8 cellular contexts compared by ENCODE assay signal in genomic region chr11:72814139-72814830, GRCh38. TPM values are rescaled to one million over a fixed set of nuclear protein-coding genes. Genes with fewer than 3 reads are reported as not detected.
DNase-seq lines count a peak whose midpoint lies in the region; ATAC-seq, FAIRE-seq and TF ChIP-seq lines count a peak whose summit lies in the region.

Gene ATG16L2, plus strand, starts transcription at chr11:72814411. Its CDS starts 35 bp downstream, at chr11:72814446.

- H3K9me3 Mint-ChIP-seq in WTC11 = no peaks in the 10 kb centered on the region

- H3K27me3 Mint-ChIP-seq in WTC11 (ENCODE audit: low read depth) = peaks cover 22% of the 10 kb centered on the region

- peak within 1 kb of the TSS; percentile 97 for H3K27ac Mint-ChIP-seq in WTC11

- H3K4me3 Mint-ChIP-seq in WTC11 = peak within 1 kb of the TSS; percentile 95

- ATAC-seq in GM18519 (IDR thresholded peaks at IDR 0.05; ENCODE audit: low FRiP score, unreplicated experiment) = peak; percentile 41
- ATAC-seq in HG03039 (IDR thresholded peaks at IDR 0.05; ENCODE audit: unreplicated experiment) = peak; percentile 61
- peak; percentile 80 for ATAC-seq in WTC11

- DNase-seq in A673 (ENCODE audit: low spot score) = peak; percentile 93
- peak; percentile 81 for DNase-seq in NCI-H2171 treated with DMSO at 0.1 percent for 48 hours (lab: John Stamatoyannopoulos, UW)
- peak; percentile 84 for DNase-seq in WTC11 (ENCODE audit: low spot score)
- peak; percentile 59 for DNase-seq in bronchial epithelial cell (ENCODE audit: low read depth)
- DNase-seq in iris pigment epithelial cell (ENCODE audit: low read depth) = peak; percentile 87
- DNase-seq in stimulated activated CD4-positive, alpha-beta T cell treated with anti-CD3 and anti-CD28 coated beads, Interleukin-12 subunit alpha, Interleukin-12 subunit beta, amount 100 ng/mL, for 4 hours = peak; percentile 89

- H3K27me3 ChIP-seq in A673 (replicated peaks; ENCODE audit: insufficient read depth, low read depth, low read length, poor library complexity) (no peaks in the 10 kb centered on the region), bronchial epithelial cell (ENCODE audit: control insufficient read depth, insufficient read depth, low read length) (no peaks in the 10 kb centered on the region)

- FAIRE-seq in bronchial epithelial cell (lab: Jason Lieb, UNC) = no peak

- H3K4me3 ChIP-seq in A673 (ENCODE audit: low read depth, low read length, poor library complexity, severe bottlenecking) (peak within 1 kb of the TSS; percentile 75), bronchial epithelial cell (ENCODE audit: low read depth, low read length) (peak within 1 kb of the TSS; percentile 81)

- TSS peak; percentile 45 for BruUV-seq in A673 (replicated peaks; lab: Mats Ljungman, UMichigan)

- H3K4me1 ChIP-seq in A673 (ENCODE audit: insufficient read depth, low read length, poor library complexity, severe bottlenecking) = peaks cover 14% of the 10 kb centered on the region

- H3K36me3 Mint-ChIP-seq in WTC11 = peaks cover 3% of the 10 kb centered on the region; the same call in 1 of the 2 replicates

- intact Hi-C loops in A673 (cut with micrococcal nuclease; ENCODE audit: unreplicated experiment) = no loop called here

- H3K9me3 ChIP-seq in A673 (ENCODE audit: low read depth, low read length, poor library complexity, severe bottlenecking) = no peaks in the 10 kb centered on the region

- CTCF ChIA-PET in A673 (lab: Charles Lee) (interaction anchor here (1.0 to 1.7 kb wide), 4 partner anchors 21 to 346 kb away, joined by 4 to 9 read pairs (median 5); partner anchors contain the start of gene STARD10), WTC11 (lab: Charles Lee) (interaction anchor here (0.7 to 4.0 kb wide), 10 partner anchors 8 to 131 kb away, joined by 3 to 54 read pairs (median 7); partner anchors contain the start of gene STARD10)

- peaks cover under 1% of the 10 kb centered on the region for H3K36me3 ChIP-seq in A673 (ENCODE audit: insufficient read depth, low read length, poor library complexity, severe bottlenecking)
- H3K36me3 ChIP-seq in bronchial epithelial cell (ENCODE audit: control insufficient read depth, insufficient read depth, low read length) = peaks cover 4% of the 10 kb centered on the region

- H3K27ac ChIP-seq in A673 (ENCODE audit: low read depth, low read length, poor library complexity, severe bottlenecking) = peak within 1 kb of the TSS; percentile 100

- TF ChIP-seq CTCF in A673 (conservative IDR thresholded peaks at IDR 0.05; ENCODE audit: low read depth, low read length) (no peak; the same call in 1 of the 2 replicates), WTC11 (IDR thresholded peaks at IDR 0.05) (no peak), bronchial epithelial cell (IDR thresholded peaks at IDR 0.05; ENCODE audit: insufficient read depth, low read length, severe bottlenecking) (peak; percentile 28)

- POLR2A ChIA-PET in A673 (lab: Charles Lee; ENCODE audit: low non-redundant PET) (no interaction called here), WTC11 (lab: Charles Lee) (interaction anchor here (0.6 kb wide), 1 partner anchor 85 kb away, joined by 3 read pairs; no protein-coding TSS in a partner anchor)

- peaks cover 30% of the 10 kb centered on the region for H3K4me1 Mint-ChIP-seq in WTC11

TF ChIP-seq in WTC11, 78 proteins besides CTCF, POLR2A, EP300 and RAD21 (continues in another document):
- no peak for TF ChIP-seq SMAD4 (CRISPR knock-in tag; IDR thresholded peaks at IDR 0.05)
- no peak for TF ChIP-seq ELF4 (CRISPR knock-in tag; IDR thresholded peaks at IDR 0.05; ENCODE audit: low read depth)
- TF ChIP-seq, protein P1, sequence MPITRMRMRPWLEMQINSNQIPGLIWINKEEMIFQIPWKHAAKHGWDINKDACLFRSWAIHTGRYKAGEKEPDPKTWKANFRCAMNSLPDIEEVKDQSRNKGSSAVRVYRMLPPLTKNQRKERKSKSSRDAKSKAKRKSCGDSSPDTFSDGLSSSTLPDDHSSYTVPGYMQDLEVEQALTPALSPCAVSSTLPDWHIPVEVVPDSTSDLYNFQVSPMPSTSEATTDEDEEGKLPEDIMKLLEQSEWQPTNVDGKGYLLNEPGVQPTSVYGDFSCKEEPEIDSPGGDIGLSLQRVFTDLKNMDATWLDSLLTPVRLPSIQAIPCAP (CRISPR knock-in tag; IDR thresholded peaks at IDR 0.05) = 0 out of 2 replicates have a peak, but pooled peaks have one; percentile 45
- 0 out of 2 replicates have a peak, but pooled peaks have one; percentile 12 for TF ChIP-seq FOXP4 (CRISPR knock-in tag; IDR thresholded peaks at IDR 0.05)
- TF ChIP-seq GABPB1 (CRISPR knock-in tag; IDR thresholded peaks at IDR 0.05) = no peak
- TF ChIP-seq RORB (CRISPR knock-in tag; IDR thresholded peaks at IDR 0.05) = no peak
- no peak for TF ChIP-seq OVOL2 (CRISPR knock-in tag; IDR thresholded peaks at IDR 0.05; ENCODE audit: borderline replicate concordance)
- no peak for TF ChIP-seq ZNF317 (CRISPR knock-in tag; IDR thresholded peaks at IDR 0.05; ENCODE audit: borderline replicate concordance, low read depth)
- TF ChIP-seq ZBTB21 (CRISPR knock-in tag; IDR thresholded peaks at IDR 0.05; ENCODE audit: borderline replicate concordance) = 0 out of 2 replicates have a peak, but pooled peaks have one; percentile 58
- TF ChIP-seq, protein P2, sequence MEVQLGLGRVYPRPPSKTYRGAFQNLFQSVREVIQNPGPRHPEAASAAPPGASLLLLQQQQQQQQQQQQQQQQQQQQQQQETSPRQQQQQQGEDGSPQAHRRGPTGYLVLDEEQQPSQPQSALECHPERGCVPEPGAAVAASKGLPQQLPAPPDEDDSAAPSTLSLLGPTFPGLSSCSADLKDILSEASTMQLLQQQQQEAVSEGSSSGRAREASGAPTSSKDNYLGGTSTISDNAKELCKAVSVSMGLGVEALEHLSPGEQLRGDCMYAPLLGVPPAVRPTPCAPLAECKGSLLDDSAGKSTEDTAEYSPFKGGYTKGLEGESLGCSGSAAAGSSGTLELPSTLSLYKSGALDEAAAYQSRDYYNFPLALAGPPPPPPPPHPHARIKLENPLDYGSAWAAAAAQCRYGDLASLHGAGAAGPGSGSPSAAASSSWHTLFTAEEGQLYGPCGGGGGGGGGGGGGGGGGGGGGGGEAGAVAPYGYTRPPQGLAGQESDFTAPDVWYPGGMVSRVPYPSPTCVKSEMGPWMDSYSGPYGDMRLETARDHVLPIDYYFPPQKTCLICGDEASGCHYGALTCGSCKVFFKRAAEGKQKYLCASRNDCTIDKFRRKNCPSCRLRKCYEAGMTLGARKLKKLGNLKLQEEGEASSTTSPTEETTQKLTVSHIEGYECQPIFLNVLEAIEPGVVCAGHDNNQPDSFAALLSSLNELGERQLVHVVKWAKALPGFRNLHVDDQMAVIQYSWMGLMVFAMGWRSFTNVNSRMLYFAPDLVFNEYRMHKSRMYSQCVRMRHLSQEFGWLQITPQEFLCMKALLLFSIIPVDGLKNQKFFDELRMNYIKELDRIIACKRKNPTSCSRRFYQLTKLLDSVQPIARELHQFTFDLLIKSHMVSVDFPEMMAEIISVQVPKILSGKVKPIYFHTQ (CRISPR knock-in tag; IDR thresholded peaks at IDR 0.05) = no peak
- TF ChIP-seq, protein P3, sequence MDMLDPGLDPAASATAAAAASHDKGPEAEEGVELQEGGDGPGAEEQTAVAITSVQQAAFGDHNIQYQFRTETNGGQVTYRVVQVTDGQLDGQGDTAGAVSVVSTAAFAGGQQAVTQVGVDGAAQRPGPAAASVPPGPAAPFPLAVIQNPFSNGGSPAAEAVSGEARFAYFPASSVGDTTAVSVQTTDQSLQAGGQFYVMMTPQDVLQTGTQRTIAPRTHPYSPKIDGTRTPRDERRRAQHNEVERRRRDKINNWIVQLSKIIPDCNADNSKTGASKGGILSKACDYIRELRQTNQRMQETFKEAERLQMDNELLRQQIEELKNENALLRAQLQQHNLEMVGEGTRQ (CRISPR knock-in tag; IDR thresholded peaks at IDR 0.05) = no peak; the same call in 1 of the 2 replicates
- TF ChIP-seq ZNF263 (CRISPR knock-in tag; IDR thresholded peaks at IDR 0.05; ENCODE audit: low read depth) = no peak; the same call in 1 of the 2 replicates
- no peak for TF ChIP-seq HMGA2 (CRISPR knock-in tag; IDR thresholded peaks at IDR 0.05)
- TF ChIP-seq ERG (CRISPR knock-in tag; IDR thresholded peaks at IDR 0.05) = no peak

RNA-seq across cellular contexts. Expression of gene ATG16L2, which starts in this region (rescaled TPM):
- 8.6 and 11.7 TPM in 2 replicates for total RNA-seq in A673 (2021)
- 22.2 to 29.0 TPM (median 28.6 TPM) in 3 replicates for total RNA-seq in WTC11 (2021)
- total RNA-seq in bronchial epithelial cell = 5.3 and 8.1 TPM in 2 replicates

Comparison
In these comparisons a context has a peak if more than half of its experiments do, and no peak if none do; other contexts are left out.
1. Peak in every context shown above with its lines: DNase-seq, ATAC-seq, H3K4me3 ChIP-seq and H3K27ac ChIP-seq.